ENCODE assay signal across 43 cellular contexts in genomic region chr17:28415886-28416285, GRCh38. TPM values are rescaled to one million over a fixed set of nuclear protein-coding genes. Genes with fewer than 3 reads are reported as not detected.
"Had no signal": no experiment of that assay in that cellular context is flagged by ENCODE, and none has a peak within 500 bp of the region (broad histone marks: within the 10 kb centered on the region; RNA-seq: fewer than 3 reads in every experiment).

No MANE protein-coding gene starts in this region.

- H3K4me3 ChIP-seq: adrenal gland, ascending aorta, body of pancreas, breast epithelium, cardiac muscle cell had no signal

- H3K27me3 ChIP-seq: adrenal gland, ascending aorta, body of pancreas, brain microvascular endothelial cell, breast epithelium, cardiac muscle cell had no signal

- H3K9me3 Mint-ChIP-seq: activated naive CD4-positive, alpha-beta T cell treated with anti-CD3 and anti-CD28 coated beads for 36 hours; activated naive CD4-positive, alpha-beta T cell treated with anti-CD3 and anti-CD28 coated beads, Interleukin-2, amount 10 ng/mL, durations not matched to agents 7 days and 5 days; activated naive CD4-positive, alpha-beta T cell treated with anti-CD3 and anti-CD28 coated beads, Interleukin-2, amount 50 U/mL, for 24 hours; activated naive CD4-positive, alpha-beta T cell treated with anti-CD3 and anti-CD28 coated beads, Interleukin-2, amount 50 U/mL, for 72 hours; activated naive CD8-positive, alpha-beta T cell treated with anti-CD3 and anti-CD28 coated beads for 36 hours; activated naive CD8-positive, alpha-beta T cell treated with anti-CD3 and anti-CD28 coated beads, Interleukin-2, amount 10 ng/mL, durations not matched to agents 7 days and 5 days; activated naive CD8-positive, alpha-beta T cell treated with anti-CD3 and anti-CD28 coated beads, Interleukin-2, amount 50 U/mL, for 24 hours; activated T-cell treated with anti-CD3 and anti-CD28 coated beads, Interleukin-2, amount 50 U/mL, for 24 hours; activated T-cell treated with anti-CD3 and anti-CD28 coated beads, Interleukin-2, amount 50 U/mL, for 4 hours; activated T-cell treated with anti-CD3 and anti-CD28 coated beads, Interleukin-2, amount 50 U/mL, for 72 hours; activated T-helper 1 cell treated with anti-CD3 and anti-CD28 coated beads, Interleukin-12 subunit alpha, Interleukin-12 subunit beta, Interleukin-2, Interleukin-4 antibody, amounts not matched to agents 30 ng/mL and 10 ng/mL and 1 ng/mL, durations not matched to agents 14 hours and 24 hours and 36 hours; activated T-helper 17 cell treated with anti-CD3 and anti-CD28 coated beads, Interleukin-2, amount 50 U/mL, for 72 hours; activated T-helper 2 cell treated with anti-CD3 and anti-CD28 coated beads, Interferon-gamma antibody, Interleukin-2, Interleukin-4, amounts not matched to agents 10 μg/mL and 5 μg/mL and 100 μg/mL, durations not matched to agents 14 hours and 24 hours and 36 hours; brain had no signal

- H3K4me1 Mint-ChIP-seq: activated naive CD4-positive, alpha-beta T cell treated with anti-CD3 and anti-CD28 coated beads, Interleukin-2, amount 10 ng/mL, durations not matched to agents 7 days and 5 days; activated naive CD8-positive, alpha-beta T cell treated with anti-CD3 and anti-CD28 coated beads for 36 hours; activated T-helper 17 cell treated with anti-CD3 and anti-CD28 coated beads, Interleukin-2, amount 50 U/mL, for 72 hours; brain had no signal

- DNase-seq: activated effector memory CD4-positive, alpha-beta T cell treated with anti-CD3 and anti-CD28 coated beads, Interleukin-2, amount 50 U/mL, for 16 hours; activated effector memory CD4-positive, alpha-beta T cell treated with Interleukin-2 at 50 U/mL for 16 hours; activated gamma-delta T cell; activated gamma-delta T cell treated with Interleukin-2 at 50 U/mL for 16 hours; activated naive CD4-positive, alpha-beta T cell; activated naive CD4-positive, alpha-beta T cell treated with anti-CD3 and anti-CD28 coated beads for 36 hours; activated naive CD4-positive, alpha-beta T cell treated with anti-CD3 and anti-CD28 coated beads, Interleukin-2, amount 10 ng/mL, durations not matched to agents 7 days and 5 days; activated naive CD4-positive, alpha-beta T cell treated with anti-CD3 and anti-CD28 coated beads, Interleukin-2, amount 50 U/mL, for 16 hours; activated naive CD4-positive, alpha-beta T cell treated with Interleukin-2 at 50 U/mL for 16 hours; activated naive CD8-positive, alpha-beta T cell treated with anti-CD3 and anti-CD28 coated beads for 36 hours; activated naive CD8-positive, alpha-beta T cell treated with anti-CD3 and anti-CD28 coated beads, Interleukin-2, amount 10 ng/mL, durations not matched to agents 7 days and 5 days; activated naive CD8-positive, alpha-beta T cell treated with anti-CD3 and anti-CD28 coated beads, Interleukin-2, amount 50 U/mL, for 24 hours; activated T-cell treated with anti-CD3 and anti-CD28 coated beads for 4 hours; activated T-cell treated with anti-CD3 and anti-CD28 coated beads, Interleukin-2, amount 50 U/mL, for 1 hour; activated T-cell treated with anti-CD3 and anti-CD28 coated beads, Interleukin-2, amount 50 U/mL, for 24 hours; activated T-cell treated with anti-CD3 and anti-CD28 coated beads, Interleukin-2, amount 50 U/mL, for 4 hours; activated T-cell treated with anti-CD3 and anti-CD28 coated beads, Interleukin-2, amount 50 U/mL, for 48 hours; activated T-cell treated with anti-CD3 and anti-CD28 coated beads, Interleukin-2, amount 50 U/mL, for 72 hours; adrenal gland; amniotic stem cell; amygdala; anterior cingulate cortex; body of pancreas; brain microvascular endothelial cell; caudate nucleus; central memory CD4-positive, alpha-beta T cell; cerebellar nuclear complex had no signal

- H3K9me3 ChIP-seq: adrenal gland, ascending aorta, body of pancreas, breast epithelium had no signal

- H3K4me3 Mint-ChIP-seq: activated naive CD4-positive, alpha-beta T cell treated with anti-CD3 and anti-CD28 coated beads for 36 hours; activated naive CD4-positive, alpha-beta T cell treated with anti-CD3 and anti-CD28 coated beads, Interleukin-2, amount 10 ng/mL, durations not matched to agents 7 days and 5 days; activated naive CD4-positive, alpha-beta T cell treated with anti-CD3 and anti-CD28 coated beads, Interleukin-2, amount 50 U/mL, for 24 hours; activated naive CD8-positive, alpha-beta T cell; activated naive CD8-positive, alpha-beta T cell treated with anti-CD3 and anti-CD28 coated beads for 36 hours; activated naive CD8-positive, alpha-beta T cell treated with anti-CD3 and anti-CD28 coated beads, Interleukin-2, amount 10 ng/mL, durations not matched to agents 7 days and 5 days; activated naive CD8-positive, alpha-beta T cell treated with anti-CD3 and anti-CD28 coated beads, Interleukin-2, amount 50 U/mL, for 24 hours; activated T-cell treated with anti-CD3 and anti-CD28 coated beads, Interleukin-2, amount 50 U/mL, for 24 hours; activated T-cell treated with anti-CD3 and anti-CD28 coated beads, Interleukin-2, amount 50 U/mL, for 4 hours; activated T-cell treated with anti-CD3 and anti-CD28 coated beads, Interleukin-2, amount 50 U/mL, for 72 hours; activated T-helper 1 cell treated with anti-CD3 and anti-CD28 coated beads, Interleukin-12 subunit alpha, Interleukin-12 subunit beta, Interleukin-2, Interleukin-4 antibody, amounts not matched to agents 30 ng/mL and 10 ng/mL and 1 ng/mL, durations not matched to agents 14 hours and 24 hours and 36 hours; activated T-helper 17 cell treated with anti-CD3 and anti-CD28 coated beads, Interleukin-2, amount 50 U/mL, for 72 hours; brain had no signal

- H3K27ac ChIP-seq: adrenal gland, ascending aorta, body of pancreas, brain microvascular endothelial cell, breast epithelium, cardiac muscle cell had no signal

- ATAC-seq: activated naive CD8-positive, alpha-beta T cell treated with anti-CD3 and anti-CD28 coated beads, Interleukin-2, amount 50 U/mL, for 24 hours had no signal

- H3K4me1 ChIP-seq: adrenal gland, ascending aorta, body of pancreas, breast epithelium had no signal

- H3K27ac Mint-ChIP-seq: activated naive CD4-positive, alpha-beta T cell treated with anti-CD3 and anti-CD28 coated beads for 36 hours; activated naive CD4-positive, alpha-beta T cell treated with anti-CD3 and anti-CD28 coated beads, Interleukin-2, amount 10 ng/mL, durations not matched to agents 7 days and 5 days; activated naive CD4-positive, alpha-beta T cell treated with anti-CD3 and anti-CD28 coated beads, Interleukin-2, amount 50 U/mL, for 24 hours; activated naive CD8-positive, alpha-beta T cell; activated naive CD8-positive, alpha-beta T cell treated with anti-CD3 and anti-CD28 coated beads for 36 hours; activated naive CD8-positive, alpha-beta T cell treated with anti-CD3 and anti-CD28 coated beads, Interleukin-2, amount 10 ng/mL, durations not matched to agents 7 days and 5 days; activated naive CD8-positive, alpha-beta T cell treated with anti-CD3 and anti-CD28 coated beads, Interleukin-2, amount 50 U/mL, for 24 hours; activated T-cell treated with anti-CD3 and anti-CD28 coated beads, Interleukin-2, amount 50 U/mL, for 24 hours; activated T-cell treated with anti-CD3 and anti-CD28 coated beads, Interleukin-2, amount 50 U/mL, for 72 hours; activated T-helper 1 cell treated with anti-CD3 and anti-CD28 coated beads, Interleukin-12 subunit alpha, Interleukin-12 subunit beta, Interleukin-2, Interleukin-4 antibody, amounts not matched to agents 30 ng/mL and 10 ng/mL and 1 ng/mL, durations not matched to agents 14 hours and 24 hours and 36 hours; activated T-helper 17 cell treated with anti-CD3 and anti-CD28 coated beads, Interleukin-2, amount 50 U/mL, for 72 hours; activated T-helper 2 cell treated with anti-CD3 and anti-CD28 coated beads, Interferon-gamma antibody, Interleukin-2, Interleukin-4, amounts not matched to agents 10 μg/mL and 5 μg/mL and 100 μg/mL, durations not matched to agents 14 hours and 24 hours and 36 hours; brain had no signal

- H3K27me3 Mint-ChIP-seq: activated naive CD8-positive, alpha-beta T cell treated with anti-CD3 and anti-CD28 coated beads for 36 hours had no signal

- FAIRE-seq: astrocyte had no signal

- H3K36me3 Mint-ChIP-seq: activated naive CD4-positive, alpha-beta T cell treated with anti-CD3 and anti-CD28 coated beads, Interleukin-2, amount 10 ng/mL, durations not matched to agents 7 days and 5 days; activated naive CD4-positive, alpha-beta T cell treated with anti-CD3 and anti-CD28 coated beads, Interleukin-2, amount 50 U/mL, for 24 hours; activated naive CD4-positive, alpha-beta T cell treated with anti-CD3 and anti-CD28 coated beads, Interleukin-2, amount 50 U/mL, for 72 hours; activated naive CD8-positive, alpha-beta T cell; activated naive CD8-positive, alpha-beta T cell treated with anti-CD3 and anti-CD28 coated beads for 36 hours; activated naive CD8-positive, alpha-beta T cell treated with anti-CD3 and anti-CD28 coated beads, Interleukin-2, amount 10 ng/mL, durations not matched to agents 7 days and 5 days; brain had no signal

- H3K36me3 ChIP-seq: adrenal gland, ascending aorta, brain microvascular endothelial cell, breast epithelium, cardiac muscle cell had no signal

RNA-seq across cellular contexts. Expression of gene VTN, which starts 45.8 kb away (rescaled TPM):
- total RNA-seq: activated naive CD4-positive, alpha-beta T cell treated with anti-CD3 and anti-CD28 coated beads for 36 hours had no signal

RNA-seq across cellular contexts. Expression of gene SEBOX, which starts 50.9 kb away (rescaled TPM):
- total RNA-seq: activated naive CD4-positive, alpha-beta T cell treated with anti-CD3 and anti-CD28 coated beads for 36 hours; activated naive CD4-positive, alpha-beta T cell treated with anti-CD3 and anti-CD28 coated beads, Interleukin-2, amount 50 U/mL, for 72 hours; activated naive CD8-positive, alpha-beta T cell treated with anti-CD3 and anti-CD28 coated beads for 36 hours; activated naive CD8-positive, alpha-beta T cell treated with anti-CD3 and anti-CD28 coated beads, Interleukin-2, amount 10 ng/mL, durations not matched to agents 7 days and 5 days; activated T-cell treated with anti-CD3 and anti-CD28 coated beads, Interleukin-2, amount 50 U/mL, for 4 hours; activated T-cell treated with anti-CD3 and anti-CD28 coated beads, Interleukin-2, amount 50 U/mL, for 72 hours; activated T-helper 1 cell treated with anti-CD3 and anti-CD28 coated beads, Interleukin-12 subunit alpha, Interleukin-12 subunit beta, Interleukin-2, Interleukin-4 antibody, amounts not matched to agents 30 ng/mL and 10 ng/mL and 1 ng/mL, durations not matched to agents 14 hours and 24 hours and 36 hours; activated T-helper 17 cell treated with anti-CD3 and anti-CD28 coated beads, Interleukin-2, amount 50 U/mL, for 72 hours; activated T-helper 2 cell treated with anti-CD3 and anti-CD28 coated beads, Interferon-gamma antibody, Interleukin-2, Interleukin-4, amounts not matched to agents 10 μg/mL and 5 μg/mL and 100 μg/mL, durations not matched to agents 14 hours and 24 hours and 36 hours; adrenal gland; aorta; ascending aorta; astrocyte; body of pancreas; breast epithelium; bronchial epithelial cell; cardiac muscle cell; cardiac septum; cerebellum had no signal
- polyA plus RNA-seq: adipose tissue, adrenal gland, aorta had no signal

RNA-seq across cellular contexts. Expression of gene SLC13A2, which starts 57.6 kb away (rescaled TPM):
- total RNA-seq: activated naive CD4-positive, alpha-beta T cell treated with anti-CD3 and anti-CD28 coated beads for 36 hours; activated naive CD4-positive, alpha-beta T cell treated with anti-CD3 and anti-CD28 coated beads, Interleukin-2, amount 50 U/mL, for 72 hours; activated naive CD8-positive, alpha-beta T cell treated with anti-CD3 and anti-CD28 coated beads for 36 hours; activated naive CD8-positive, alpha-beta T cell treated with anti-CD3 and anti-CD28 coated beads, Interleukin-2, amount 10 ng/mL, durations not matched to agents 7 days and 5 days; activated T-cell treated with anti-CD3 and anti-CD28 coated beads, Interleukin-2, amount 50 U/mL, for 4 hours; activated T-cell treated with anti-CD3 and anti-CD28 coated beads, Interleukin-2, amount 50 U/mL, for 72 hours; activated T-helper 1 cell treated with anti-CD3 and anti-CD28 coated beads, Interleukin-12 subunit alpha, Interleukin-12 subunit beta, Interleukin-2, Interleukin-4 antibody, amounts not matched to agents 30 ng/mL and 10 ng/mL and 1 ng/mL, durations not matched to agents 14 hours and 24 hours and 36 hours; activated T-helper 17 cell treated with anti-CD3 and anti-CD28 coated beads, Interleukin-2, amount 50 U/mL, for 72 hours; activated T-helper 2 cell treated with anti-CD3 and anti-CD28 coated beads, Interferon-gamma antibody, Interleukin-2, Interleukin-4, amounts not matched to agents 10 μg/mL and 5 μg/mL and 100 μg/mL, durations not matched to agents 14 hours and 24 hours and 36 hours; adrenal gland; aorta; ascending aorta; astrocyte; bronchial epithelial cell; cardiac muscle cell; cardiac septum; cerebellum had no signal
- polyA plus RNA-seq: cardiac muscle cell had no signal
